8 cellular contexts compared by ENCODE assay signal in the genomic region with DNA sequence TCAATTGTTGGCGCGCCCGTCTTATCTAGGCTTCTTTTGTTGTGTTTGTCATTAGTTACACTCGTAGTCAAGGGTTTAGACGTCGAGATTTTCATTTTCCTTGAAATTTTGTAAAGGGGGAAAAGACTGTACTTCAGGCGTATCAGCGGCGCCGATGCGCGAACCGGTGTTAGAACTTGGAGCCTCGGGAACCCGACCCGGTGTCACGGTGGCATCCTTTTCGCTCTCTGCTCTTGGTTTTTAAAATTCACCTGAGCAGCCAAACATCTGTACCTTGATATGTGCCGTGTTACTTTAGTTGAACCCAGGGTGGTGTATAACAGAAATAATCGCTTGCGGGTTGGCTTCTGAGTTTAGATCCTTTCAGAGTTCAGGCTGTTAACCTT. TPM values are rescaled to one million over a fixed set of nuclear protein-coding genes. Genes with fewer than 3 reads are reported as not detected.
A peak's percentile ranks its signal among the peaks of the same experiment; 100 is the strongest.
DNase-seq lines count a peak whose midpoint lies in the region; ATAC-seq and TF ChIP-seq lines count a peak whose summit lies in the region.

No MANE protein-coding gene starts in this region.

- H3K27me3 ChIP-seq in HL-60 (ENCODE audit: insufficient read depth, poor library complexity, severe bottlenecking) (no peaks in the 10 kb centered on the region), vagina (no peaks in the 10 kb centered on the region)

- TF ChIP-seq CTCF in 22Rv1 (IDR thresholded peaks at IDR 0.05) (no peak), HL-60 (IDR thresholded peaks at IDR 0.05; ENCODE audit: insufficient read depth, low read length) (no peak), astrocyte of the spinal cord (IDR thresholded peaks at IDR 0.05; ENCODE audit: low read depth, low read length) (no peak), vagina (IDR thresholded peaks at IDR 0.05) (no peak)

- DNase-seq in HL-60 (ENCODE audit: low read depth in 1 of 2, low spot score in 1 of 2) (no peak), astrocyte of the spinal cord (ENCODE audit: low read depth, low spot score) (no peak), memory B cell (ENCODE audit: low spot score in 2 of 2) (no peak), vagina (ENCODE audit: extremely low spot score in 2 of 2) (peak in 1 of 2 donors; percentile 87), amniotic stem cell (lab: John Stamatoyannopoulos, UW) (no peak)
- DNase-seq in activated CD4-positive, CD25-positive, alpha-beta regulatory T cell (lab: John Stamatoyannopoulos, UW): no peak

- H3K27ac Mint-ChIP-seq in memory B cell: peak overlapping the region; percentile 94

- intact Hi-C loops in vagina (cut with DNase I): loop anchor here (5.0 kb wide), 1 partner anchor 83 kb away; a partner anchor contains a TSS

- H3K4me1 Mint-ChIP-seq in memory B cell: peaks cover 34% of the 10 kb centered on the region

- peaks cover 0 to 23% of the 10 kb centered on the region in 2 donors for H3K36me3 ChIP-seq in vagina

- H3K4me3 ChIP-seq in HL-60 (replicated peaks; ENCODE audit: insufficient read depth, low read length) (peak overlapping the region; percentile 87), astrocyte of the spinal cord (ENCODE audit: low read depth, low read length) (peak overlapping the region; percentile 78), vagina (peak overlapping the region; percentile 65 to 93)

- no peaks in the 10 kb centered on the region for H3K27me3 Mint-ChIP-seq in memory B cell

- peaks cover 39% of the 10 kb centered on the region for H3K4me1 ChIP-seq in vagina

- H3K27ac ChIP-seq in 22Rv1 (peak overlapping the region; percentile 67), HL-60 (replicated peaks) (peak overlapping the region; percentile 43), vagina (peak overlapping the region; percentile 95)

- H3K36me3 Mint-ChIP-seq in memory B cell: peaks cover 6% of the 10 kb centered on the region

- H3K4me3 Mint-ChIP-seq in memory B cell: peak overlapping the region; percentile 94

- no peaks in the 10 kb centered on the region for H3K9me3 Mint-ChIP-seq in memory B cell

- in situ Hi-C loops in astrocyte of the spinal cord (cut with HindIII; ENCODE audit: low sequenced_read_pairs): no loop called here

- H3K9me3 ChIP-seq in vagina: no peaks in the 10 kb centered on the region

- no peak for TF ChIP-seq POLR2A in vagina (IDR thresholded peaks at IDR 0.05)

- ATAC-seq in memory B cell (ENCODE audit: low read depth): no peak
- ATAC-seq in GM19351 (IDR thresholded peaks at IDR 0.05; ENCODE audit: unreplicated experiment): no peak

RNA-seq across cellular contexts. Expression of a gene that starts 0.6 kb away (rescaled TPM):
- total RNA-seq in vagina: 17.7 TPM

RNA-seq across cellular contexts. Expression of a gene that starts 50.9 kb away (rescaled TPM):
- 96.7 TPM for total RNA-seq in vagina

Comparison
In these comparisons a context has a peak if more than half of its experiments do, and no peak if none do; other contexts are left out.
1. H3K27ac ChIP-seq: peak in every context shown above with its lines; median percentile 95 in vagina; 67 in 22Rv1; 43 in HL-60.